Comparison of ENCODE assay signal across 8 cellular contexts in genomic region chr7:129845972-129846327, GRCh38.
DNase-seq lines count a peak whose midpoint lies in the region; ATAC-seq and TF ChIP-seq lines count a peak whose summit lies in the region.

No MANE protein-coding gene starts in this region.

- intact Hi-C loops in left ventricle myocardium inferior (cut with micrococcal nuclease) = no loop called here

- TF ChIP-seq CTCF in left ventricle myocardium inferior (IDR thresholded peaks at IDR 0.05; ENCODE audit: borderline replicate concordance) (no peak), right atrium auricular region (IDR thresholded peaks at IDR 0.05) (no peak), foreskin fibroblast (IDR thresholded peaks at IDR 0.05; ENCODE audit: low read depth, low read length) (no peak)

- H3K4me3 ChIP-seq in left ventricle myocardium inferior = no peak overlapping the region
- H3K4me3 ChIP-seq in right atrium auricular region = no peak overlapping the region
- no peak overlapping the region for H3K4me3 ChIP-seq in SJSA1
- H3K4me3 ChIP-seq in foreskin fibroblast (ENCODE audit: low read depth in 1 of 2, low read length in 2 of 2) = no peak overlapping the region

- H3K36me3 ChIP-seq in left ventricle myocardium inferior (no peaks in the 10 kb centered on the region), right atrium auricular region (no peaks in the 10 kb centered on the region), SJSA1 (no peaks in the 10 kb centered on the region)

- ATAC-seq in GM21723 (IDR thresholded peaks at IDR 0.05; ENCODE audit: unreplicated experiment) = no peak

- H3K9me3 ChIP-seq in left ventricle myocardium inferior (replicated peaks) (no peaks in the 10 kb centered on the region), right atrium auricular region (no peaks in the 10 kb centered on the region), SJSA1 (replicated peaks) (no peaks in the 10 kb centered on the region)

- DNase-seq in left ventricle myocardium inferior (no peak), right atrium auricular region (ENCODE audit: low spot score) (no peak), SJSA1 (ENCODE audit: low read depth in 1 of 2, low spot score in 2 of 2) (no peak), foreskin fibroblast (peak; percentile 56 to 81), NCI-H1436 treated with DMSO at 0.1 percent for 48 hours (lab: John Stamatoyannopoulos, UW) (no peak), SW480 (ENCODE audit: low spot score) (no peak), superior temporal gyrus (ENCODE audit: extremely low spot score) (no peak)

- H3K27me3 ChIP-seq in left ventricle myocardium inferior (ENCODE audit: low read depth) = no peaks in the 10 kb centered on the region
- no peaks in the 10 kb centered on the region for H3K27me3 ChIP-seq in right atrium auricular region
- no peaks in the 10 kb centered on the region for H3K27me3 ChIP-seq in SJSA1 (replicated peaks)

- peak overlapping the region; percentile 44 for H3K27ac ChIP-seq in left ventricle myocardium inferior (replicated peaks)
- peak overlapping the region in 1 of 2 donors; percentile 55 for H3K27ac ChIP-seq in right atrium auricular region
- peak overlapping the region; percentile 75 for H3K27ac ChIP-seq in SJSA1

- H3K4me1 ChIP-seq in left ventricle myocardium inferior (peaks cover 81% of the 10 kb centered on the region), right atrium auricular region (peaks cover 0 to 44% of the 10 kb centered on the region in 2 donors), SJSA1 (replicated peaks) (peaks cover 33% of the 10 kb centered on the region)

Comparison
In these comparisons a context has a peak if more than half of its experiments do, and no peak if none do; other contexts are left out.
1. DNase-seq: peak in foreskin fibroblast (2 of 2); none in left ventricle myocardium inferior (single experiment), right atrium auricular region (single experiment), SJSA1 (0 of 2), NCI-H1436 treated with DMSO at 0.1 percent for 48 hours (single experiment), SW480 (single experiment) and superior temporal gyrus (single experiment).